In the genomic region with DNA sequence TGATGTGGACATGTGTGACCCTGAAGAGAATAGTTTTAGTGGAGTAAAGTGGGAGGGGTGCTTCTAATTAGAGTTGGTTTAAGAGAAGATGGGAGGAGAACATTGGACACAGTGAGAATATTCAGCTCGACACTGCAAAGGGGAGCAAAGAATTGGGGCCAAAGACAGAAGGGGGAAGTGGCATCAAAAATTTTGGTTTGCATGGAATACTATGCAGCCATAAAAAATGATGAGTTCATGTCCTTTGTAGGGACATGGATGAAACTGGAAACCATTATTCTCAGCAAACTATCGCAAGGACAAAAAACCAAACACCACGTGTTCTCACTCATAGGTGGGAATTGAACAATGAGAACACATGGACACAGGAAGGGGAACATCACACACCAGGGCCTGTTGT, we compare ENCODE assay signal across 10 cellular contexts. TPM values are rescaled to one million over a fixed set of nuclear protein-coding genes. Genes with fewer than 3 reads are reported as not detected.
DNase-seq lines count a peak whose midpoint lies in the region; ATAC-seq, FAIRE-seq and TF ChIP-seq lines count a peak whose summit lies in the region.
"Not testable (repeated sequence)": the region's sequence is repeated elsewhere in the genome, so short reads cannot be mapped to it uniquely, and the experiment has no call there.
"Had no signal": no experiment of that assay in that cellular context is flagged by ENCODE, and none has a peak within 500 bp of the region (broad histone marks: within the 10 kb centered on the region; RNA-seq: fewer than 3 reads in every experiment).

No MANE protein-coding gene starts in this region.

- not testable (repeated sequence) for DNase-seq in activated B cell treated with CpG ODN at 0.5 μM for 24 hours; K562 (ENCODE audit: extremely low read depth in 1 of 4, low spot score in 3 of 4); HepG2 (ENCODE audit: low spot score); neural progenitor cell (ENCODE audit: low spot score)
- peak; percentile 9 for DNase-seq in endodermal cell

- H3K27me3 ChIP-seq in K562 (ENCODE audit: control insufficient read depth in 2 of 2, insufficient read depth in 2 of 2, low read length in 2 of 2) (peaks cover 10 to 17% of the 10 kb centered on the region in 2 experiments; a peak in 3 of 5 replicates), endodermal cell (ENCODE audit: control insufficient read depth, insufficient read depth, low read length, poor library complexity, severe bottlenecking) (peaks cover 32% of the 10 kb centered on the region), neural progenitor cell (peaks cover 40% of the 10 kb centered on the region)
- H3K27me3 ChIP-seq in HepG2 (ENCODE audit: control insufficient read depth in 1 of 2, insufficient read depth in 2 of 2, low read length in 2 of 2) = not testable (repeated sequence)

- H3K9me1 ChIP-seq in K562 (ENCODE audit: control insufficient read depth, insufficient read depth, low read length) = not testable (repeated sequence)

- H3K36me3 ChIP-seq in HEK293 (ENCODE audit: control insufficient read depth in 2 of 2, insufficient read depth in 1 of 2, low read length in 2 of 2); K562 (ENCODE audit: control insufficient read depth, insufficient read depth, low read length); endodermal cell (ENCODE audit: control insufficient read depth, insufficient read depth, low read length); HepG2 (replicated peaks in 1 of 2; ENCODE audit: control insufficient read depth in 1 of 2, insufficient read depth in 2 of 2, low read length in 2 of 2); neural progenitor cell: not testable (repeated sequence)

- TF ChIP-seq RAD21 in K562 (CRISPR knock-in tag; conservative IDR thresholded peaks at IDR 0.05 in 1 of 2, IDR thresholded peaks at IDR 0.05 in 1 of 2); HepG2 (CRISPR knock-in tag; IDR thresholded peaks at IDR 0.05): not testable (repeated sequence)

- not testable (repeated sequence) for H3K4me1 ChIP-seq in HEK293 (ENCODE audit: control insufficient read depth, insufficient read depth, low read length); K562 (replicated peaks in 1 of 2; ENCODE audit: control insufficient read depth in 2 of 2, insufficient read depth in 2 of 2, low read length in 2 of 2); endodermal cell (ENCODE audit: control insufficient read depth, insufficient read depth, low read length); HepG2 (ENCODE audit: insufficient read depth, low read length); neural progenitor cell

- intact Hi-C loops in activated B cell treated with CpG ODN at 0.5 μM for 24 hours (cut with micrococcal nuclease); K562 (cut with micrococcal nuclease); HepG2 (cut with micrococcal nuclease; ENCODE audit: unreplicated experiment): not testable (repeated sequence)

- WGBS in K562 (ENCODE audit: insufficient coverage, low coverage, missing lambda C conversion rate) = 0% methylated on average over 1 of the region's 3 CpGs
- 71 to 91% methylated on average over 1 of the region's 3 CpGs for WGBS in endodermal cell (ENCODE audit: insufficient coverage in 1 of 2, insufficient read length in 1 of 2), 2 experiments
- WGBS in HepG2 (ENCODE audit: low lambda C conversion rate) = 0% methylated on average over 3 of the region's 3 CpGs

- H3K4me1 Mint-ChIP-seq in IgD-negative memory B cell (peaks cover 0 to 10% (median 8%) of the 10 kb centered on the region in 3 donors), activated B cell treated with CpG ODN at 0.5 μM for 24 hours (peaks cover 18% of the 10 kb centered on the region)
- H3K4me1 Mint-ChIP-seq in endodermal cell, neural progenitor cell: not testable (repeated sequence)

- in situ Hi-C loops in K562 (cut with MboI); HepG2 (cut with HindIII; ENCODE audit: extremely low pct_ligation_motif_present, low pct_unique_long_range_greater_than_20kb): not testable (repeated sequence)

- ATAC-seq in activated B cell treated with CpG ODN at 0.5 μM for 24 hours (ENCODE audit: low read depth); K562; HepG2: not testable (repeated sequence)

- not testable (repeated sequence) for H3K4me2 ChIP-seq in K562 (ENCODE audit: insufficient read depth, low read length); HepG2 (ENCODE audit: low read depth, low read length); neural progenitor cell

- H3K4me3 ChIP-seq in HEK293 (ENCODE audit: low read depth, low read length); K562; endodermal cell (ENCODE audit: low read length); HepG2 (replicated peaks in 1 of 3; ENCODE audit: insufficient read depth in 1 of 3, low read depth in 2 of 3, low read length in 3 of 3); neural progenitor cell: not testable (repeated sequence)

- H3K9me3 ChIP-seq in HEK293 (ENCODE audit: control insufficient read depth, insufficient read depth, low read depth, low read length); K562 (replicated peaks; ENCODE audit: control insufficient read depth, insufficient read depth, low read depth, low read length); endodermal cell (ENCODE audit: control insufficient read depth, low read length); HepG2 (ENCODE audit: low read length); neural progenitor cell (ENCODE audit: low read depth): not testable (repeated sequence)

- not testable (repeated sequence) for H3K9ac ChIP-seq in K562 (ENCODE audit: insufficient read depth in 1 of 2, low read depth in 2 of 2, low read length in 2 of 2); endodermal cell (ENCODE audit: extremely low read depth, low read length, poor library complexity, severe bottlenecking); HepG2 (ENCODE audit: insufficient read depth, low read depth, low read length); neural progenitor cell

- not testable (repeated sequence) for TF ChIP-seq CTCF in HEK293 (tag by site-specific recombination; IDR thresholded peaks at IDR 0.05); activated B cell treated with CpG ODN at 0.5 μM for 24 hours (IDR thresholded peaks at IDR 0.05); K562 (IDR thresholded peaks at IDR 0.05 in 2 of 3, conservative IDR thresholded peaks at IDR 0.05 in 1 of 3; ENCODE audit: insufficient read depth in 2 of 3, low read depth in 1 of 3, low read length in 3 of 3); endodermal cell (conservative IDR thresholded peaks at IDR 0.05); HepG2 (CRISPR knock-in tag; IDR thresholded peaks at IDR 0.05); neural progenitor cell (IDR thresholded peaks at IDR 0.05)

- not testable (repeated sequence) for TF ChIP-seq POLR2A in K562 (conservative IDR thresholded peaks at IDR 0.05); HepG2 (IDR thresholded peaks at IDR 0.05; ENCODE audit: insufficient read depth in 1 of 2, low read depth in 2 of 2, low read length in 2 of 2)

- not testable (repeated sequence) for BruUV-seq in K562 (replicated peaks; lab: Mats Ljungman, UMichigan); HepG2 (replicated peaks; lab: Mats Ljungman, UMichigan)

- H3K9me3 Mint-ChIP-seq in IgD-negative memory B cell, activated B cell treated with CpG ODN at 0.5 μM for 24 hours, endodermal cell, neural progenitor cell: not testable (repeated sequence)

- CTCF ChIA-PET in HEK293 (lab: Yijun Ruan, JAX); activated B cell treated with CpG ODN at 0.5 μM for 24 hours (lab: Charles Lee); K562 (lab: Yijun Ruan, JAX; ENCODE audit: low intra/inter-chr PET ratio); HepG2 (lab: Yijun Ruan, JAX; ENCODE audit: low intra/inter-chr PET ratio, low total read pairs): not testable (repeated sequence)

- H3K4me3 Mint-ChIP-seq in IgD-negative memory B cell, activated B cell treated with CpG ODN at 0.5 μM for 24 hours, endodermal cell: not testable (repeated sequence)
- peak overlapping the region; percentile 8 for H3K4me3 Mint-ChIP-seq in neural progenitor cell

- not testable (repeated sequence) for H3F3A ChIP-seq in neural progenitor cell (ENCODE audit: low read depth)

- not testable (repeated sequence) for H3K79me2 ChIP-seq in K562 (ENCODE audit: control insufficient read depth, insufficient read depth, low read length); HepG2 (ENCODE audit: insufficient read depth, low read length); neural progenitor cell (ENCODE audit: low read depth)

- not testable (repeated sequence) for H4K20me1 ChIP-seq in K562 (replicated peaks; ENCODE audit: control insufficient read depth, insufficient read depth, low read length); HepG2 (ENCODE audit: insufficient read depth, low read length); neural progenitor cell (ENCODE audit: low read depth)

- H2AFZ ChIP-seq in K562 (ENCODE audit: low read depth, low read length); HepG2 (ENCODE audit: low read length); neural progenitor cell (replicated peaks): not testable (repeated sequence)

- POLR2A ChIA-PET in HEK293 (lab: Yijun Ruan, JAX); activated B cell treated with CpG ODN at 0.5 μM for 24 hours (lab: Charles Lee); K562 (lab: Yijun Ruan, JAX); HepG2 (lab: Yijun Ruan, JAX): not testable (repeated sequence)

- H3K27me3 Mint-ChIP-seq in IgD-negative memory B cell (peaks cover 39% of the 10 kb centered on the region), activated B cell treated with CpG ODN at 0.5 μM for 24 hours (peaks cover 26% of the 10 kb centered on the region), endodermal cell (ENCODE audit: insufficient read depth) (peaks cover 38% of the 10 kb centered on the region), neural progenitor cell (ENCODE audit: insufficient read depth, low read depth) (peaks cover 25% of the 10 kb centered on the region)

- H3K36me3 Mint-ChIP-seq in IgD-negative memory B cell; activated B cell treated with CpG ODN at 0.5 μM for 24 hours (ENCODE audit: low read depth); endodermal cell (ENCODE audit: low read depth); neural progenitor cell: not testable (repeated sequence)

- TF ChIP-seq EP300 in K562 (IDR thresholded peaks at IDR 0.05; ENCODE audit: low read length); HepG2 (IDR thresholded peaks at IDR 0.05; ENCODE audit: low read depth in 2 of 2, low read length in 2 of 2); HepG2 (CRISPR knock-in tag; IDR thresholded peaks at IDR 0.05; ENCODE audit: borderline replicate concordance): not testable (repeated sequence)

- not testable (repeated sequence) for FAIRE-seq in K562 (lab: Jason Lieb, UNC); HepG2 (lab: Jason Lieb, UNC)

- not testable (repeated sequence) for H3K27ac ChIP-seq in HEK293 (ENCODE audit: extremely low read depth, low read depth, low read length); K562 (ENCODE audit: extremely low read depth, low read depth, low read length); endodermal cell (ENCODE audit: low read depth, low read length); HepG2 (ENCODE audit: extremely low read length, insufficient read depth, low read length); neural progenitor cell

- H3K27ac Mint-ChIP-seq in IgD-negative memory B cell (peak overlapping the region in 2 of 3 donors; percentile 12 to 14), activated B cell treated with CpG ODN at 0.5 μM for 24 hours (peak overlapping the region; percentile 55)
- not testable (repeated sequence) for H3K27ac Mint-ChIP-seq in endodermal cell, neural progenitor cell

RNA-seq across cellular contexts. Expression of a gene that starts 4.2 kb away (rescaled TPM):
- not detected for polyA plus RNA-seq in IgD-negative memory B cell
- total RNA-seq in activated B cell treated with CpG ODN at 0.5 μM for 24 hours = 5.6 and 6.6 TPM in 2 replicates
- total RNA-seq in K562 (2011; cell fraction: chromatin; rRNA removed; ENCODE audit: low replicate concordance) = 0.07 TPM in 1 of 2 replicates, not detected in the other
- total RNA-seq in K562 (2011; cell fraction: nucleolus; rRNA removed) = not detected in 2 replicates
- total RNA-seq in K562 (2011; cell fraction: nucleoplasm; rRNA removed) = not detected in 2 replicates
- total RNA-seq in K562 (2014; rRNA removed) = 0.09 TPM in 1 of 2 replicates, not detected in the other
- total RNA-seq in K562 (2014; rRNA removed; fragmentation: Illumina TruSeq; extraction: Trizol) = not detected in 2 replicates
- total RNA-seq in K562 (2015; rRNA removed; fragmentation: Illumina TruSeq; extraction: Trizol) = not detected in 2 replicates
- 0.07 TPM in 1 of 2 replicates, not detected in the other for total RNA-seq in K562 (2021)
- 0.06 TPM in 1 of 2 replicates, not detected in the other for polyA plus RNA-seq in K562 (2011; rRNA removed)
- not detected in 2 replicates for polyA plus RNA-seq in K562 (2011; cell fraction: cytosol; rRNA removed)
- not detected in 2 replicates for polyA plus RNA-seq in K562 (2011; cell fraction: nucleus; rRNA removed)
- 0.01 TPM in 1 of 2 replicates, not detected in the other for polyA plus RNA-seq in K562 (2012)
- not detected in 2 replicates for polyA plus RNA-seq in K562 (2014; fragmentation: Illumina TruSeq; extraction: Trizol)
- polyA plus RNA-seq in K562 (2014; fragmentation: Nextera tagmentation; extraction: Ambion mirVana) = not detected
- polyA plus RNA-seq in K562 (2014; rRNA removed) = not detected in 2 replicates
- not detected in 2 replicates for polyA minus RNA-seq in K562 (2011; rRNA and poly(A)+ RNA removed)
- not detected in 2 replicates for polyA minus RNA-seq in K562 (2011; cell fraction: cytosol; rRNA and poly(A)+ RNA removed)
- polyA minus RNA-seq in K562 (2011; cell fraction: nucleus; rRNA and poly(A)+ RNA removed) = not detected in 2 replicates
- under 1 TPM; 0.27 to 0.59 TPM for total RNA-seq in endodermal cell
- 0.36 TPM for polyA plus RNA-seq in endodermal cell (2013, experiment 1 of 2)
- 0.37 TPM for polyA plus RNA-seq in endodermal cell (2013, experiment 2 of 2)
- total RNA-seq in HepG2 (2016; rRNA removed; fragmentation: Illumina TruSeq; extraction: Trizol) = not detected in 2 replicates
- total RNA-seq in HepG2 (2016; cell fraction: cytosol; rRNA removed; fragmentation: Illumina TruSeq; extraction: Trizol; ENCODE audit: low read depth) = not detected in 2 replicates
- not detected in 2 replicates for total RNA-seq in HepG2 (2016; cell fraction: insoluble cytoplasmic fraction; rRNA removed; fragmentation: Illumina TruSeq; extraction: Trizol)
- not detected in 2 replicates for total RNA-seq in HepG2 (2016; cell fraction: membrane; rRNA removed; fragmentation: Illumina TruSeq; extraction: Trizol)
- not detected in 2 replicates for total RNA-seq in HepG2 (2016; cell fraction: nucleus; rRNA removed; fragmentation: Illumina TruSeq; extraction: Trizol)
- 0.01 TPM in 1 of 2 replicates, not detected in the other for polyA plus RNA-seq in HepG2 (2011; rRNA removed)
- 0.01 TPM in 1 of 2 replicates, not detected in the other for polyA plus RNA-seq in HepG2 (2011; cell fraction: cytosol; rRNA removed)
- not detected in 2 replicates for polyA plus RNA-seq in HepG2 (2011; cell fraction: nucleus; rRNA removed)
- polyA plus RNA-seq in HepG2 (2012) = not detected in 2 replicates
- polyA plus RNA-seq in HepG2 (2016; cell fraction: cytosol; fragmentation: Illumina TruSeq; extraction: Trizol; ENCODE audit: low read depth) = not detected in 2 replicates
- polyA plus RNA-seq in HepG2 (2016; cell fraction: insoluble cytoplasmic fraction; fragmentation: Illumina TruSeq; extraction: Trizol; ENCODE audit: low read depth) = not detected in 2 replicates
- polyA plus RNA-seq in HepG2 (2016; cell fraction: membrane; fragmentation: Illumina TruSeq; extraction: Trizol; ENCODE audit: low read depth) = not detected in 2 replicates
- not detected in 2 replicates for polyA plus RNA-seq in HepG2 (2016; cell fraction: nucleus; fragmentation: Illumina TruSeq; extraction: Trizol; ENCODE audit: insufficient read depth, low read depth)
- not detected in 2 replicates for polyA minus RNA-seq in HepG2 (2011; rRNA and poly(A)+ RNA removed; ENCODE audit: low replicate concordance)
- polyA minus RNA-seq in HepG2 (2011; cell fraction: cytosol; rRNA and poly(A)+ RNA removed) = not detected in 2 replicates
- under 0.01 TPM in 1 of 2 replicates, not detected in the other for polyA minus RNA-seq in HepG2 (2011; cell fraction: nucleus; rRNA and poly(A)+ RNA removed)
- 0.37 and 3.0 TPM in 2 replicates for total RNA-seq in neural progenitor cell (ENCODE audit: low replicate concordance)
- total RNA-seq: A172, Caco-2 had no signal
- polyA plus RNA-seq: CD8-positive, alpha-beta memory T cell had no signal

RNA-seq across cellular contexts. Expression of a gene that starts 15.0 kb away (rescaled TPM):
- polyA plus RNA-seq in IgD-negative memory B cell = 324 TPM
- total RNA-seq in activated B cell treated with CpG ODN at 0.5 μM for 24 hours = 91.8 and 93.5 TPM in 2 replicates
- total RNA-seq in K562 (2011; cell fraction: chromatin; rRNA removed; ENCODE audit: low replicate concordance) = 23.3 and 47.4 TPM in 2 replicates
- 18.2 and 23.0 TPM in 2 replicates for total RNA-seq in K562 (2011; cell fraction: nucleolus; rRNA removed)
- total RNA-seq in K562 (2011; cell fraction: nucleoplasm; rRNA removed) = 38.8 and 43.1 TPM in 2 replicates
- total RNA-seq in K562 (2014; rRNA removed) = 18.6 and 19.5 TPM in 2 replicates
- 49.8 and 57.5 TPM in 2 replicates for total RNA-seq in K562 (2014; rRNA removed; fragmentation: Illumina TruSeq; extraction: Trizol)
- total RNA-seq in K562 (2015; rRNA removed; fragmentation: Illumina TruSeq; extraction: Trizol) = 46.1 and 50.0 TPM in 2 replicates
- 41.2 and 46.5 TPM in 2 replicates for total RNA-seq in K562 (2021)
- 53.9 and 67.4 TPM in 2 replicates for polyA plus RNA-seq in K562 (2011; rRNA removed)
- polyA plus RNA-seq in K562 (2011; cell fraction: cytosol; rRNA removed) = 94.3 and 145 TPM in 2 replicates
- polyA plus RNA-seq in K562 (2011; cell fraction: nucleus; rRNA removed) = 17.7 and 30.5 TPM in 2 replicates
- polyA plus RNA-seq in K562 (2012) = 55.8 and 57.5 TPM in 2 replicates
- 49.7 and 70.1 TPM in 2 replicates for polyA plus RNA-seq in K562 (2014; fragmentation: Illumina TruSeq; extraction: Trizol)
- 100 to 1,000 TPM; 231 to 272 TPM for polyA plus RNA-seq in K562 (2014; fragmentation: Nextera tagmentation; extraction: Ambion mirVana)
- polyA plus RNA-seq in K562 (2014; rRNA removed) = 61.8 and 104 TPM in 2 replicates
- polyA minus RNA-seq in K562 (2011; rRNA and poly(A)+ RNA removed) = 27.7 and 28.5 TPM in 2 replicates
- polyA minus RNA-seq in K562 (2011; cell fraction: cytosol; rRNA and poly(A)+ RNA removed) = 5.2 and 24.5 TPM in 2 replicates
- 4.6 and 15.3 TPM in 2 replicates for polyA minus RNA-seq in K562 (2011; cell fraction: nucleus; rRNA and poly(A)+ RNA removed)
- total RNA-seq in endodermal cell = 10 to 100 TPM; 18.7 to 21.9 TPM
- polyA plus RNA-seq in endodermal cell (2013, experiment 1 of 2) = 65.3 TPM
- polyA plus RNA-seq in endodermal cell (2013, experiment 2 of 2) = 46.0 TPM
- 42.7 and 60.5 TPM in 2 replicates for total RNA-seq in HepG2 (2016; rRNA removed; fragmentation: Illumina TruSeq; extraction: Trizol)
- 23.4 and 25.4 TPM in 2 replicates for total RNA-seq in HepG2 (2016; cell fraction: cytosol; rRNA removed; fragmentation: Illumina TruSeq; extraction: Trizol; ENCODE audit: low read depth)
- 39.4 and 63.5 TPM in 2 replicates for total RNA-seq in HepG2 (2016; cell fraction: insoluble cytoplasmic fraction; rRNA removed; fragmentation: Illumina TruSeq; extraction: Trizol)
- 26.8 and 31.2 TPM in 2 replicates for total RNA-seq in HepG2 (2016; cell fraction: membrane; rRNA removed; fragmentation: Illumina TruSeq; extraction: Trizol)
- total RNA-seq in HepG2 (2016; cell fraction: nucleus; rRNA removed; fragmentation: Illumina TruSeq; extraction: Trizol) = 49.6 and 63.4 TPM in 2 replicates
- 50.6 and 67.7 TPM in 2 replicates for polyA plus RNA-seq in HepG2 (2011; rRNA removed)
- 52.4 and 84.3 TPM in 2 replicates for polyA plus RNA-seq in HepG2 (2011; cell fraction: cytosol; rRNA removed)
- polyA plus RNA-seq in HepG2 (2011; cell fraction: nucleus; rRNA removed) = 13.8 and 20.7 TPM in 2 replicates
- 22.5 and 39.1 TPM in 2 replicates for polyA plus RNA-seq in HepG2 (2012)
- polyA plus RNA-seq in HepG2 (2016; cell fraction: cytosol; fragmentation: Illumina TruSeq; extraction: Trizol; ENCODE audit: low read depth) = 38.5 and 45.6 TPM in 2 replicates
- 48.1 and 48.4 TPM in 2 replicates for polyA plus RNA-seq in HepG2 (2016; cell fraction: insoluble cytoplasmic fraction; fragmentation: Illumina TruSeq; extraction: Trizol; ENCODE audit: low read depth)
- 37.2 and 37.7 TPM in 2 replicates for polyA plus RNA-seq in HepG2 (2016; cell fraction: membrane; fragmentation: Illumina TruSeq; extraction: Trizol; ENCODE audit: low read depth)
- polyA plus RNA-seq in HepG2 (2016; cell fraction: nucleus; fragmentation: Illumina TruSeq; extraction: Trizol; ENCODE audit: insufficient read depth, low read depth) = 94.9 and 98.2 TPM in 2 replicates
- polyA minus RNA-seq in HepG2 (2011; rRNA and poly(A)+ RNA removed; ENCODE audit: low replicate concordance) = 18.5 and 25.0 TPM in 2 replicates
- polyA minus RNA-seq in HepG2 (2011; cell fraction: cytosol; rRNA and poly(A)+ RNA removed) = 21.6 and 27.0 TPM in 2 replicates
- polyA minus RNA-seq in HepG2 (2011; cell fraction: nucleus; rRNA and poly(A)+ RNA removed) = 13.4 and 17.9 TPM in 2 replicates
- total RNA-seq in neural progenitor cell (ENCODE audit: low replicate concordance) = 63.7 and 67.4 TPM in 2 replicates

RNA-seq across cellular contexts. Expression of a gene that starts 54.3 kb away (rescaled TPM):
- polyA plus RNA-seq in IgD-negative memory B cell (33.2 TPM), K562 (2011; rRNA removed) (14.1 and 23.9 TPM in 2 replicates), K562 (2014; fragmentation: Illumina TruSeq; extraction: Trizol) (62.1 and 72.0 TPM in 2 replicates), K562 (2014; fragmentation: Nextera tagmentation; extraction: Ambion mirVana) (10 to 100 TPM; 67.4 to 87.3 TPM), K562 (2014; rRNA removed) (41.0 and 48.7 TPM in 2 replicates), HepG2 (2011; rRNA removed) (3.7 and 4.2 TPM in 2 replicates)
- total RNA-seq in activated B cell treated with CpG ODN at 0.5 μM for 24 hours (29.5 and 35.5 TPM in 2 replicates), K562 (2014; rRNA removed) (19.1 and 22.6 TPM in 2 replicates), K562 (2014; rRNA removed; fragmentation: Illumina TruSeq; extraction: Trizol) (59.6 and 74.3 TPM in 2 replicates), K562 (2015; rRNA removed; fragmentation: Illumina TruSeq; extraction: Trizol) (58.5 and 65.5 TPM in 2 replicates), K562 (2021) (26.3 and 27.8 TPM in 2 replicates), endodermal cell (10 to 100 TPM; 16.5 to 25.7 TPM), HepG2 (2016; rRNA removed; fragmentation: Illumina TruSeq; extraction: Trizol) (25.6 and 38.6 TPM in 2 replicates), neural progenitor cell (ENCODE audit: low replicate concordance) (6.0 and 19.9 TPM in 2 replicates)
- 3.1 and 10.4 TPM in 2 replicates for total RNA-seq in K562 (2011; cell fraction: chromatin; rRNA removed; ENCODE audit: low replicate concordance)
- total RNA-seq in K562 (2011; cell fraction: nucleolus; rRNA removed) = 1.6 and 2.5 TPM in 2 replicates
- total RNA-seq in K562 (2011; cell fraction: nucleoplasm; rRNA removed) = 2.7 and 5.6 TPM in 2 replicates
- polyA plus RNA-seq in K562 (2011; cell fraction: cytosol; rRNA removed) = 2.1 and 4.8 TPM in 2 replicates
- 1.9 and 2.5 TPM in 2 replicates for polyA plus RNA-seq in K562 (2011; cell fraction: nucleus; rRNA removed)
- 27.5 and 58.5 TPM in 2 replicates for polyA plus RNA-seq in K562 (2012)
- polyA minus RNA-seq in K562 (2011; rRNA and poly(A)+ RNA removed) = 8.3 and 11.9 TPM in 2 replicates
- polyA minus RNA-seq in K562 (2011; cell fraction: cytosol; rRNA and poly(A)+ RNA removed) = 0.64 and 4.3 TPM in 2 replicates
- 2.2 and 4.0 TPM in 2 replicates for polyA minus RNA-seq in K562 (2011; cell fraction: nucleus; rRNA and poly(A)+ RNA removed)
- 18.4 TPM for polyA plus RNA-seq in endodermal cell (2013, experiment 1 of 2)
- polyA plus RNA-seq in endodermal cell (2013, experiment 2 of 2) = 20.4 TPM
- total RNA-seq in HepG2 (2016; cell fraction: cytosol; rRNA removed; fragmentation: Illumina TruSeq; extraction: Trizol; ENCODE audit: low read depth) = 5.4 and 7.8 TPM in 2 replicates
- total RNA-seq in HepG2 (2016; cell fraction: insoluble cytoplasmic fraction; rRNA removed; fragmentation: Illumina TruSeq; extraction: Trizol) = 22.4 and 38.8 TPM in 2 replicates
- 7.7 and 9.0 TPM in 2 replicates for total RNA-seq in HepG2 (2016; cell fraction: membrane; rRNA removed; fragmentation: Illumina TruSeq; extraction: Trizol)
- total RNA-seq in HepG2 (2016; cell fraction: nucleus; rRNA removed; fragmentation: Illumina TruSeq; extraction: Trizol) = 9.0 and 10.8 TPM in 2 replicates
- 1.4 and 3.0 TPM in 2 replicates for polyA plus RNA-seq in HepG2 (2011; cell fraction: cytosol; rRNA removed)
- polyA plus RNA-seq in HepG2 (2011; cell fraction: nucleus; rRNA removed) = 0.72 and 0.88 TPM in 2 replicates
- polyA plus RNA-seq in HepG2 (2012) = 15.8 and 20.3 TPM in 2 replicates
- 10.1 and 12.2 TPM in 2 replicates for polyA plus RNA-seq in HepG2 (2016; cell fraction: cytosol; fragmentation: Illumina TruSeq; extraction: Trizol; ENCODE audit: low read depth)
- 58.6 and 68.8 TPM in 2 replicates for polyA plus RNA-seq in HepG2 (2016; cell fraction: insoluble cytoplasmic fraction; fragmentation: Illumina TruSeq; extraction: Trizol; ENCODE audit: low read depth)
- 10.8 and 11.9 TPM in 2 replicates for polyA plus RNA-seq in HepG2 (2016; cell fraction: membrane; fragmentation: Illumina TruSeq; extraction: Trizol; ENCODE audit: low read depth)
- 21.3 and 22.5 TPM in 2 replicates for polyA plus RNA-seq in HepG2 (2016; cell fraction: nucleus; fragmentation: Illumina TruSeq; extraction: Trizol; ENCODE audit: insufficient read depth, low read depth)
- 1.2 and 2.7 TPM in 2 replicates for polyA minus RNA-seq in HepG2 (2011; rRNA and poly(A)+ RNA removed; ENCODE audit: low replicate concordance)
- 0.97 and 1.2 TPM in 2 replicates for polyA minus RNA-seq in HepG2 (2011; cell fraction: cytosol; rRNA and poly(A)+ RNA removed)
- 4.4 and 4.6 TPM in 2 replicates for polyA minus RNA-seq in HepG2 (2011; cell fraction: nucleus; rRNA and poly(A)+ RNA removed)
